Comparison of ENCODE assay signal across 1 cellular context in the genomic region with DNA sequence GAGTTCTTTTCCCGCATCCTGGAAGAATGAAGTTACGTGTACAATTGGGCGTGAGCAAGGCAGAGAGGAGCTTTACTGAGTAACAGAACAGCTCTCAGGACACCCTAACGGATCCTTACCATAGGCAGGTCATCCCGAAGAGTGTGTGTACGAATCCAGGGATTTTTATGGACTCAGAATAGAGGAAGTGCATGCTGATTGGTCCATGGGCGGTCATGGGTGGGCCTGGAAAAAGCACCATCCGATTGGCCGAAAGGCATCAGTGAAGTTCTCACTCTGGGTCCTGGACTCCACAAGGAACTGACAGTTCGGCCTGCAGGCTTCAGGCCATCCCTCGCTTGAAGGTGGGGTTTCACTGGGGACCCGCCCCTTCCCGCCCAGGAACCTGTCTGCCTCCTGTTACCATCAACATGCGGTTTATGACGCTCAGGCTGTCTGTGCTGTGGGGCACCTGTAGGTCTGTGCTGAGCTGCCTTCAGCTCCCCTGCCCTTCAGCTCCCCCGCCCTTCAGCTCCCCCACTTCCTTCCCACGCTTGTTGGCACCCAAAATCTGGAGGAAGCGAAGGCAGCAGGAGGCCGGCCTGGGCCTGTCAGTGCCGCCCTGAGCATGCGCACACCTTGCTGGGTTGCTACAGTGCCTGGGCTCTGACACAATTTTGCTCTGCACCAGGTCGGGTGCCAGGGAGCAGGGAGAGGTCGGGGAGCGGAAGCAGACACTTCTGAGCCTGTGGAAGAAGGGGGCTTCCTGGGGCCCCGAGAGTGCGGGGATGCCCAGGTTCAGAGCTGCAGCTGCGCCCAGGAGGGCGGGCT.
TF ChIP-seq lines count a peak whose summit lies in the region.

No MANE protein-coding gene starts in this region.

TF ChIP-seq in K562, 482 proteins besides CTCF, POLR2A, EP300 and RAD21 (continued from another document and continues in another):
- TF ChIP-seq MGA (IDR thresholded peaks at IDR 0.05) (peak; percentile 80), FOXP4 (CRISPR knock-in tag; IDR thresholded peaks at IDR 0.05; ENCODE audit: borderline replicate concordance) (no peak), FOXM1 (IDR thresholded peaks at IDR 0.05; ENCODE audit: low read depth) (no peak), FOXM1 (CRISPR knock-in tag; IDR thresholded peaks at IDR 0.05; ENCODE audit: low read depth) (no peak), MXI1 (IDR thresholded peaks at IDR 0.05; ENCODE audit: low read depth, low read length) (no peak), ZNF717 (CRISPR knock-in tag; IDR thresholded peaks at IDR 0.05) (no peak), CEBPB (tag; IDR thresholded peaks at IDR 0.05) (no peak), ZNF445 (CRISPR knock-in tag; IDR thresholded peaks at IDR 0.05; ENCODE audit: low read depth) (no peak), RBFOX2 (IDR thresholded peaks at IDR 0.05; ENCODE audit: low read depth, low read length) (peak; percentile 71), FUS (optimal IDR thresholded peaks at IDR 0.05; ENCODE audit: low read depth, low read length) (no peak), BRCA1 (IDR thresholded peaks at IDR 0.05) (no peak), BRCA1 (CRISPR knock-in tag; IDR thresholded peaks at IDR 0.05) (no peak), ZNF696 (CRISPR knock-in tag; conservative IDR thresholded peaks at IDR 0.05) (no peak), ZNF224 (CRISPR knock-in tag; IDR thresholded peaks at IDR 0.05) (no peak), SRF (CRISPR knock-in tag; IDR thresholded peaks at IDR 0.05) (no peak), TSHZ1 (CRISPR knock-in tag; IDR thresholded peaks at IDR 0.05) (no peak), ZNF24 (IDR thresholded peaks at IDR 0.05) (no peak), NCOA6 (IDR thresholded peaks at IDR 0.05) (no peak), ADNP (tag; IDR thresholded peaks at IDR 0.05) (no peak), SREBF2 (CRISPR knock-in tag; IDR thresholded peaks at IDR 0.05) (no peak), ZNF280B (CRISPR knock-in tag; IDR thresholded peaks at IDR 0.05) (no peak), HDGF (IDR thresholded peaks at IDR 0.05) (no peak), KLF6 (CRISPR knock-in tag; IDR thresholded peaks at IDR 0.05; ENCODE audit: borderline replicate concordance) (no peak), RBM17 (IDR thresholded peaks at IDR 0.05; ENCODE audit: borderline replicate concordance, low read depth, low read length) (no peak)
- TF ChIP-seq, protein P1, sequence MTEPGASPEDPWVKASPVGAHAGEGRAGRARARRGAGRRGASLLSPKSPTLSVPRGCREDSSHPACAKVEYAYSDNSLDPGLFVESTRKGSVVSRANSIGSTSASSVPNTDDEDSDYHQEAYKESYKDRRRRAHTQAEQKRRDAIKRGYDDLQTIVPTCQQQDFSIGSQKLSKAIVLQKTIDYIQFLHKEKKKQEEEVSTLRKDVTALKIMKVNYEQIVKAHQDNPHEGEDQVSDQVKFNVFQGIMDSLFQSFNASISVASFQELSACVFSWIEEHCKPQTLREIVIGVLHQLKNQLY (CRISPR knock-in tag; conservative IDR thresholded peaks at IDR 0.05) = no peak
- TF ChIP-seq, protein P2, sequence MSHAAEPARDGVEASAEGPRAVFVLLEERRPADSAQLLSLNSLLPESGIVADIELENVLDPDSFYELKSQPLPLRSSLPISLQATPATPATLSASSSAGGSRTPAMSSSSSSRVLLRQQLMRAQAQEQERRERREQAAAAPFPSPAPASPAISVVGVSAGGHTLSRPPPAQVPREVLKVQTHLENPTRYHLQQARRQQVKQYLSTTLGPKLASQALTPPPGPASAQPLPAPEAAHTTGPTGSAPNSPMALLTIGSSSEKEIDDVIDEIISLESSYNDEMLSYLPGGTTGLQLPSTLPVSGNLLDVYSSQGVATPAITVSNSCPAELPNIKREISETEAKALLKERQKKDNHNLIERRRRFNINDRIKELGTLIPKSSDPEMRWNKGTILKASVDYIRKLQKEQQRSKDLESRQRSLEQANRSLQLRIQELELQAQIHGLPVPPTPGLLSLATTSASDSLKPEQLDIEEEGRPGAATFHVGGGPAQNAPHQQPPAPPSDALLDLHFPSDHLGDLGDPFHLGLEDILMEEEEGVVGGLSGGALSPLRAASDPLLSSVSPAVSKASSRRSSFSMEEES (CRISPR knock-in tag; IDR thresholded peaks at IDR 0.05) = no peak
- TF ChIP-seq, protein P3, sequence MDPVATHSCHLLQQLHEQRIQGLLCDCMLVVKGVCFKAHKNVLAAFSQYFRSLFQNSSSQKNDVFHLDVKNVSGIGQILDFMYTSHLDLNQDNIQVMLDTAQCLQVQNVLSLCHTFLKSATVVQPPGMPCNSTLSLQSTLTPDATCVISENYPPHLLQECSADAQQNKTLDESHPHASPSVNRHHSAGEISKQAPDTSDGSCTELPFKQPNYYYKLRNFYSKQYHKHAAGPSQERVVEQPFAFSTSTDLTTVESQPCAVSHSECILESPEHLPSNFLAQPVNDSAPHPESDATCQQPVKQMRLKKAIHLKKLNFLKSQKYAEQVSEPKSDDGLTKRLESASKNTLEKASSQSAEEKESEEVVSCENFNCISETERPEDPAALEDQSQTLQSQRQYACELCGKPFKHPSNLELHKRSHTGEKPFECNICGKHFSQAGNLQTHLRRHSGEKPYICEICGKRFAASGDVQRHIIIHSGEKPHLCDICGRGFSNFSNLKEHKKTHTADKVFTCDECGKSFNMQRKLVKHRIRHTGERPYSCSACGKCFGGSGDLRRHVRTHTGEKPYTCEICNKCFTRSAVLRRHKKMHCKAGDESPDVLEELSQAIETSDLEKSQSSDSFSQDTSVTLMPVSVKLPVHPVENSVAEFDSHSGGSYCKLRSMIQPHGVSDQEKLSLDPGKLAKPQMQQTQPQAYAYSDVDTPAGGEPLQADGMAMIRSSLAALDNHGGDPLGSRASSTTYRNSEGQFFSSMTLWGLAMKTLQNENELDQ (CRISPR knock-in tag; IDR thresholded peaks at IDR 0.05; ENCODE audit: borderline replicate concordance) = no peak
